1 cellular context compared by ENCODE assay signal in the genomic region with DNA sequence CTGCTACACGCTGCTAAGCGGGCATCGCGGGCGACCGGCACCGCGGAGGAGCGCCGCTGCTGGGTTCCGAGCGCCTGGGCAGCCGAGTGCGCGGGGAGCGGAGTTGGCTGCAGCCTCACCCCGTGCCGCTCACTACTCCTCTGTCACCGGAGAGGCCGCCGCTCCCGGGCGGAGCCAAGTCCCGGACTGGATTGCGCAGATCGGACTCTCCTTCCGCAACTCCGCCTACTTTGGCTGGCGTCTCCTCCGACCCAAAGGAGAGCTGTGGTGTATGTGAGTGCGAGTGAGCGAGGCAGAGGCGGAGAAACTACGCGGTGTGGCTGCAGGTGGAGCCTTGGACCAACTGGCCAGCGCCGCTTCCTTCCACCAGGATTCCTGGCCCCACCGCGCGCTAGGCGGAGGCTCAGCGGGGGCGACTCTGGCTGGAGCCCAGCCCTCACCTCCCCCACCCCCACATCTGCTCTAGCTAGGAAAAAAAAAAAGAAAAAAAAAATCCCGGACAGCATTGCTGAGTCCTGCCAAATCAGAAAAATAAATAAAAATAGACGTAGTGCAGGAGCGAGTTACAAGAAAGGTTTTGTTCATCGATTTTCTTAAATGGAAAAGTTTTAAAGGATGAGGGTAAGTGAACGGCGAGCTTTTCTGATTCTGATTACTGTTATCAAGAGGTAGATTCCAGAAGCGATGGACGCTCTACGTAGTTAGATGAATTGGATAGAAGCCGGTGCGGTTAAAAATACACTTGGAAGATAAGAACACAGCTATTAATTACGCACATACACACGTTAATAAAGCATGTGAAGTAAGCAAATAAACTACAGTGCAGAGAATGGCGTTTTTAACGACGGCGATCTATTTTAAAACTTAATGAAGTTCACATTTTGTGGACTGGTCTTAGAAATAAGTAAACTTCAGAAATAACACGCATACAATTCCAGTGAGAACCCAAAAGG.
TF ChIP-seq lines count a peak whose summit lies in the region.

A gene with protein sequence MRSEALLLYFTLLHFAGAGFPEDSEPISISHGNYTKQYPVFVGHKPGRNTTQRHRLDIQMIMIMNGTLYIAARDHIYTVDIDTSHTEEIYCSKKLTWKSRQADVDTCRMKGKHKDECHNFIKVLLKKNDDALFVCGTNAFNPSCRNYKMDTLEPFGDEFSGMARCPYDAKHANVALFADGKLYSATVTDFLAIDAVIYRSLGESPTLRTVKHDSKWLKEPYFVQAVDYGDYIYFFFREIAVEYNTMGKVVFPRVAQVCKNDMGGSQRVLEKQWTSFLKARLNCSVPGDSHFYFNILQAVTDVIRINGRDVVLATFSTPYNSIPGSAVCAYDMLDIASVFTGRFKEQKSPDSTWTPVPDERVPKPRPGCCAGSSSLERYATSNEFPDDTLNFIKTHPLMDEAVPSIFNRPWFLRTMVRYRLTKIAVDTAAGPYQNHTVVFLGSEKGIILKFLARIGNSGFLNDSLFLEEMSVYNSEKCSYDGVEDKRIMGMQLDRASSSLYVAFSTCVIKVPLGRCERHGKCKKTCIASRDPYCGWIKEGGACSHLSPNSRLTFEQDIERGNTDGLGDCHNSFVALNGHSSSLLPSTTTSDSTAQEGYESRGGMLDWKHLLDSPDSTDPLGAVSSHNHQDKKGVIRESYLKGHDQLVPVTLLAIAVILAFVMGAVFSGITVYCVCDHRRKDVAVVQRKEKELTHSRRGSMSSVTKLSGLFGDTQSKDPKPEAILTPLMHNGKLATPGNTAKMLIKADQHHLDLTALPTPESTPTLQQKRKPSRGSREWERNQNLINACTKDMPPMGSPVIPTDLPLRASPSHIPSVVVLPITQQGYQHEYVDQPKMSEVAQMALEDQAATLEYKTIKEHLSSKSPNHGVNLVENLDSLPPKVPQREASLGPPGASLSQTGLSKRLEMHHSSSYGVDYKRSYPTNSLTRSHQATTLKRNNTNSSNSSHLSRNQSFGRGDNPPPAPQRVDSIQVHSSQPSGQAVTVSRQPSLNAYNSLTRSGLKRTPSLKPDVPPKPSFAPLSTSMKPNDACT (minus strand): TSS at position 142 of the 953 bp plus-strand sequence. CDS start 69,879 bp downstream, outside the sequence.

TF ChIP-seq in HCT116, 20 proteins besides CTCF, POLR2A, EP300 and RAD21 (continued from another document):
- TF ChIP-seq REST (IDR thresholded peaks at IDR 0.05; ENCODE audit: low read depth) = no peak
- peak; percentile 57; the same call in 1 of the 2 replicates for TF ChIP-seq ELF1 (IDR thresholded peaks at IDR 0.05; ENCODE audit: borderline replicate concordance, low read depth)
- peak; percentile 57; the same call in 1 of the 2 replicates for TF ChIP-seq SRF (IDR thresholded peaks at IDR 0.05; ENCODE audit: low read depth)
- no peak; the same call in 1 of the 2 replicates for TF ChIP-seq ATF3 (IDR thresholded peaks at IDR 0.05)
- peak; percentile 76 for TF ChIP-seq POLR2AphosphoS5 (IDR thresholded peaks at IDR 0.05; ENCODE audit: low read depth, low read length)
- TF ChIP-seq SIN3A (IDR thresholded peaks at IDR 0.05; ENCODE audit: low read depth) = peak; percentile 89
- TF ChIP-seq EZH2phosphoT487 (IDR thresholded peaks at IDR 0.05; ENCODE audit: borderline replicate concordance) = no peak
- TF ChIP-seq EGR1 (IDR thresholded peaks at IDR 0.05; ENCODE audit: low read depth) = peak; percentile 95
- peak; percentile 92 for TF ChIP-seq MAX (IDR thresholded peaks at IDR 0.05)
- TF ChIP-seq ZNF274 (IDR thresholded peaks at IDR 0.05; ENCODE audit: low read depth, low read length) = no peak
- no peak for TF ChIP-seq ZFX (IDR thresholded peaks at IDR 0.05)
- TF ChIP-seq CEBPB (IDR thresholded peaks at IDR 0.05; ENCODE audit: low read depth) = peak; percentile 54; the same call in 1 of the 2 replicates
- TF ChIP-seq CBX3 (IDR thresholded peaks at IDR 0.05; ENCODE audit: low read depth) = peak; percentile 100
- TF ChIP-seq SP1 (IDR thresholded peaks at IDR 0.05; ENCODE audit: low read depth) = peak; percentile 98
- TF ChIP-seq, protein P1, sequence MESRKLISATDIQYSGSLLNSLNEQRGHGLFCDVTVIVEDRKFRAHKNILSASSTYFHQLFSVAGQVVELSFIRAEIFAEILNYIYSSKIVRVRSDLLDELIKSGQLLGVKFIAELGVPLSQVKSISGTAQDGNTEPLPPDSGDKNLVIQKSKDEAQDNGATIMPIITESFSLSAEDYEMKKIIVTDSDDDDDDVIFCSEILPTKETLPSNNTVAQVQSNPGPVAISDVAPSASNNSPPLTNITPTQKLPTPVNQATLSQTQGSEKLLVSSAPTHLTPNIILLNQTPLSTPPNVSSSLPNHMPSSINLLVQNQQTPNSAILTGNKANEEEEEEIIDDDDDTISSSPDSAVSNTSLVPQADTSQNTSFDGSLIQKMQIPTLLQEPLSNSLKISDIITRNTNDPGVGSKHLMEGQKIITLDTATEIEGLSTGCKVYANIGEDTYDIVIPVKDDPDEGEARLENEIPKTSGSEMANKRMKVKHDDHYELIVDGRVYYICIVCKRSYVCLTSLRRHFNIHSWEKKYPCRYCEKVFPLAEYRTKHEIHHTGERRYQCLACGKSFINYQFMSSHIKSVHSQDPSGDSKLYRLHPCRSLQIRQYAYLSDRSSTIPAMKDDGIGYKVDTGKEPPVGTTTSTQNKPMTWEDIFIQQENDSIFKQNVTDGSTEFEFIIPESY (IDR thresholded peaks at IDR 0.05; ENCODE audit: extremely low read depth, insufficient replicate concordance, low read length) = no peak
- no peak for TF ChIP-seq FOSL1 (IDR thresholded peaks at IDR 0.05; ENCODE audit: low read depth)
- TF ChIP-seq EZH2 (IDR thresholded peaks at IDR 0.05) = no peak
TF ChIP-seq in HCT116: peak in this region for 12.
